Comparison of ENCODE assay signal across 10 cellular contexts in genomic region chr22:35425971-35426800, GRCh38. TPM values are rescaled to one million over a fixed set of nuclear protein-coding genes. Genes with fewer than 3 reads are reported as not detected.
DNase-seq lines count a peak whose midpoint lies in the region; ATAC-seq lines count a peak whose summit lies in the region.
"Had no signal": no experiment of that assay in that cellular context is flagged by ENCODE, and none has a peak within 500 bp of the region (broad histone marks: within the 10 kb centered on the region; RNA-seq: fewer than 3 reads in every experiment).

No MANE protein-coding gene starts in this region.

- no peaks in the 10 kb centered on the region for H3K9me3 Mint-ChIP-seq in activated naive CD8-positive, alpha-beta T cell treated with anti-CD3 and anti-CD28 coated beads, Interleukin-2, amount 10 ng/mL, durations not matched to agents 7 days and 5 days
- H3K9me3 Mint-ChIP-seq: IgD-negative memory B cell had no signal

- in situ Hi-C loops in KBM-7 (cut with MboI; ENCODE audit: low pct_unique_long_range_greater_than_20kb, low sequenced_read_pairs) = no loop called here

- H3K27me3 Mint-ChIP-seq in activated naive CD8-positive, alpha-beta T cell treated with anti-CD3 and anti-CD28 coated beads, Interleukin-2, amount 10 ng/mL, durations not matched to agents 7 days and 5 days = no peaks in the 10 kb centered on the region
- H3K27me3 Mint-ChIP-seq: IgD-negative memory B cell had no signal

- H3K27ac Mint-ChIP-seq in activated naive CD8-positive, alpha-beta T cell treated with anti-CD3 and anti-CD28 coated beads, Interleukin-2, amount 10 ng/mL, durations not matched to agents 7 days and 5 days = peak overlapping the region; percentile 35

- no peak overlapping the region for H3K4me3 Mint-ChIP-seq in activated naive CD8-positive, alpha-beta T cell treated with anti-CD3 and anti-CD28 coated beads, Interleukin-2, amount 10 ng/mL, durations not matched to agents 7 days and 5 days

- DNase-seq in DMS53 (lab: John Stamatoyannopoulos, UW) (peak; percentile 55), HPDE6-E6E7 (ENCODE audit: extremely low spot score) (peak; percentile 49), myocyte (ENCODE audit: low read depth) (peak; percentile 90), NCI-H2081 (lab: John Stamatoyannopoulos, UW) (no peak), KBM-7 (no peak), 8988T (no peak)
- DNase-seq in activated naive CD8-positive, alpha-beta T cell treated with anti-CD3 and anti-CD28 coated beads, Interleukin-2, amount 10 ng/mL, durations not matched to agents 7 days and 5 days = no peak
- DNase-seq: HCEC 1CT had no signal

- H3K36me3 Mint-ChIP-seq in activated naive CD8-positive, alpha-beta T cell treated with anti-CD3 and anti-CD28 coated beads, Interleukin-2, amount 10 ng/mL, durations not matched to agents 7 days and 5 days = peaks cover 16% of the 10 kb centered on the region
- H3K36me3 Mint-ChIP-seq: IgD-negative memory B cell had no signal

- POLR2A ChIA-PET in activated naive CD8-positive, alpha-beta T cell treated with anti-CD3 and anti-CD28 coated beads, Interleukin-2, amount 10 ng/mL, durations not matched to agents 7 days and 5 days (lab: Charles Lee) = no interaction called here

- peaks cover 1% of the 10 kb centered on the region for H3K4me1 Mint-ChIP-seq in activated naive CD8-positive, alpha-beta T cell treated with anti-CD3 and anti-CD28 coated beads, Interleukin-2, amount 10 ng/mL, durations not matched to agents 7 days and 5 days

- ATAC-seq in activated naive CD8-positive, alpha-beta T cell treated with anti-CD3 and anti-CD28 coated beads, Interleukin-2, amount 10 ng/mL, durations not matched to agents 7 days and 5 days (ENCODE audit: low read depth) = no peak
- no peak for ATAC-seq in HG02571 (IDR thresholded peaks at IDR 0.05; ENCODE audit: unreplicated experiment)

RNA-seq across cellular contexts. Expression of gene MCM5, which starts 26.2 kb away (rescaled TPM):
- total RNA-seq in activated naive CD8-positive, alpha-beta T cell treated with anti-CD3 and anti-CD28 coated beads, Interleukin-2, amount 10 ng/mL, durations not matched to agents 7 days and 5 days = 100 to 1,000 TPM; 194 to 221 TPM
- total RNA-seq in myocyte = 5.4 and 12.1 TPM in 2 replicates
- 5.0 TPM for polyA plus RNA-seq in myocyte (2012)

RNA-seq across cellular contexts. Expression of gene HMOX1, which starts 45.3 kb away (rescaled TPM):
- total RNA-seq in activated naive CD8-positive, alpha-beta T cell treated with anti-CD3 and anti-CD28 coated beads, Interleukin-2, amount 10 ng/mL, durations not matched to agents 7 days and 5 days = 1 to 10 TPM; 5.2 to 7.3 TPM
- total RNA-seq in myocyte = 35.8 and 60.0 TPM in 2 replicates
- polyA plus RNA-seq in myocyte (2012) = 20.2 TPM

Comparison
In these comparisons a context has a peak if more than half of its experiments do, and no peak if none do; other contexts are left out.
1. DNase-seq: peak in DMS53 (single experiment), HPDE6-E6E7 (single experiment) and myocyte (single experiment); none in activated naive CD8-positive, alpha-beta T cell treated with anti-CD3 and anti-CD28 coated beads, Interleukin-2, amount 10 ng/mL, durations not matched to agents 7 days and 5 days (single experiment), NCI-H2081 (0 of 2), KBM-7 (single experiment) and 8988T (single experiment).
2. RNA of gene MCM5, which starts 26.2 kb away (total RNA-seq): 194 to 221 TPM in activated naive CD8-positive, alpha-beta T cell treated with anti-CD3 and anti-CD28 coated beads, Interleukin-2, amount 10 ng/mL, durations not matched to agents 7 days and 5 days; 5.4 to 12.1 TPM in myocyte; every median in the first group is over 10 times any median in the second.